8 cellular contexts compared by ENCODE assay signal in the genomic region with DNA sequence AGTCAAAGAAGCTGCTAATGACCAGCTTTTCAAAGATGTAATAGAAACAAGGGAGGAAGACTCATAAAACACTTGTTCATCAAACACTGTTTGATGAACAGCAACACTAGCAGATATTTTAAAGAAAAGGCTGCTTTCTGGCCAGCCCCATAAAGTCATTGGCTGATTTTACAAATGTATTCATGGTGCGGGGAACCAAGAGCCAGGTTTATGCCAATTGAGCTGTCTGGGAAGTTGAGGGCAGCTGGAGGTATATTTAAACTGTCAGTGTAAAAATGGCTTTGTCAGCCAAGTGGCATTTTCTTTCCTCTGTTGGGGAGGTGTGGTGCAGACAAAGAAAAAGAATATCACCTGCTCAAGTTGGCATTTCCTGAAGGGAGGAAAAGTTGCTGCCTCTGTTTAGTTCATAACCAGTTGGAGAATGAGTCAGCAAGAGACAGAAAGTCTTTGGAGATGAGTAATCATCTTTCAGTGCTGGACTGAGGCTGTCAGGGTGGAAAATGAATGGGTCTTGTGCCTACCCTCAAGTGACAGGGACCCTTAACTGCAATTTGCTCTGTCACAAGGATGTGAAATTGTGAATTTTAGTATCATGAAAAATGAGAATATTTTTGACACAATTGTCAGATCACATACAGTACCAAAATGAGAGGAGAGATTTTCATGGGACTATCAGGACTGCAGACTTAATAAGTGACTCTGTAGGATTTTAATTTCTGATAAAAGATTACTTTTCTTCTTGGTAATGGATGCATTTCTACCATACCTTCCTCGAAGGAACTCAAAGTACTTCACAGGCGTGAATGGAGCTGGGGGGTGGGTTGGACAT.
DNase-seq lines count a peak whose midpoint lies in the region; ATAC-seq and TF ChIP-seq lines count a peak whose summit lies in the region.

No MANE protein-coding gene starts in this region.

- H4K91ac ChIP-seq in IMR-90 (ENCODE audit: insufficient read depth, low read depth, low read length) = peak overlapping the region; percentile 62

- peak overlapping the region; percentile 90 for H3K4ac ChIP-seq in IMR-90 (ENCODE audit: low read depth, low read length)

- peaks cover 0 to 2% of the 10 kb centered on the region in 2 donors for H3K4me1 Mint-ChIP-seq in stimulated activated naive B cell treated with anti-CD40 and anti-IgM and Interleukin-4, amounts not matched to agents 10 μg/mL and 1 μg/mL and 100 μg/mL, for 72 hours
- H3K4me1 Mint-ChIP-seq in CD4-positive, alpha-beta T cell (ENCODE audit: low read depth) = no peaks in the 10 kb centered on the region
- H3K4me1 Mint-ChIP-seq in endodermal cell = no peaks in the 10 kb centered on the region

- TF ChIP-seq POLR2A in IMR-90 (IDR thresholded peaks at IDR 0.05; ENCODE audit: low read depth, low read length) (no peak), suprapubic skin (IDR thresholded peaks at IDR 0.05) (no peak)

- H3K36me3 ChIP-seq in IMR-90 (ENCODE audit: control insufficient read depth, insufficient read depth, low read length) = no peaks in the 10 kb centered on the region
- H3K36me3 ChIP-seq in brain microvascular endothelial cell (replicated peaks) = no peaks in the 10 kb centered on the region
- H3K36me3 ChIP-seq in suprapubic skin = no peaks in the 10 kb centered on the region
- H3K36me3 ChIP-seq in endodermal cell (ENCODE audit: control insufficient read depth, insufficient read depth, low read length) = no peaks in the 10 kb centered on the region

- no peak overlapping the region for H3K14ac ChIP-seq in IMR-90 (replicated peaks; ENCODE audit: low read depth, low read length)

- H3K9ac ChIP-seq in IMR-90 (ENCODE audit: low read depth, low read length) (no peak overlapping the region), endodermal cell (ENCODE audit: extremely low read depth, low read length, poor library complexity, severe bottlenecking) (no peak overlapping the region)

- no peak overlapping the region for H3K23ac ChIP-seq in IMR-90 (ENCODE audit: low read depth, low read length)

- CTCF ChIA-PET in IMR-90 (lab: Yijun Ruan, JAX) = no interaction called here
- CTCF ChIA-PET in CD4-positive, alpha-beta T cell (lab: Charles Lee) = no interaction called here

- no peak overlapping the region for H2AK9ac ChIP-seq in IMR-90 (replicated peaks; ENCODE audit: low read depth, low read length, poor library complexity)

- H2BK15ac ChIP-seq in IMR-90 (ENCODE audit: low read depth, low read length) = no peak overlapping the region; the same call in 2 of the 3 replicates

- no CpG with 5 or more reads among the region's 3 CpGs for WGBS in IMR-90 (ENCODE audit: extremely low coverage in 2 of 2, insufficient read length in 1 of 2), 2 experiments
- 80% methylated on average over 3 of the region's 3 CpGs for WGBS in suprapubic skin
- 91 to 100% methylated on average over 1 to 3 of the region's 3 CpGs for WGBS in endodermal cell (ENCODE audit: insufficient coverage in 1 of 2, insufficient read length in 1 of 2), 2 experiments

- H3K79me1 ChIP-seq in IMR-90 (ENCODE audit: low read depth in 1 of 2, low read length in 2 of 2) = no peaks in the 10 kb centered on the region

- no peak overlapping the region for H3K4me3 ChIP-seq in IMR-90 (ENCODE audit: insufficient read depth, low read depth, low read length)
- no peak overlapping the region for H3K4me3 ChIP-seq in brain microvascular endothelial cell (ENCODE audit: low read depth, low read length)
- H3K4me3 ChIP-seq in suprapubic skin = no peak overlapping the region
- no peak overlapping the region for H3K4me3 ChIP-seq in endodermal cell (ENCODE audit: low read length)

- TF ChIP-seq CTCF in IMR-90 (conservative IDR thresholded peaks at IDR 0.05; ENCODE audit: low read depth, low read length) (no peak), brain microvascular endothelial cell (IDR thresholded peaks at IDR 0.05; ENCODE audit: low read depth, low read length, missing control alignments) (no peak), suprapubic skin (IDR thresholded peaks at IDR 0.05) (no peak), endodermal cell (conservative IDR thresholded peaks at IDR 0.05) (no peak)
- TF ChIP-seq CTCF in CD4-positive, alpha-beta T cell (IDR thresholded peaks at IDR 0.05) = no peak

- H2BK20ac ChIP-seq in IMR-90 (ENCODE audit: low read depth, low read length) = peak overlapping the region; percentile 85

- H3K9me1 ChIP-seq in IMR-90 (ENCODE audit: insufficient read depth, low read length) = peaks cover 8% of the 10 kb centered on the region; the same call in 1 of the 2 replicates

- no peak overlapping the region; the same call in 1 of the 2 replicates for H3K4me2 ChIP-seq in IMR-90 (ENCODE audit: low read depth, low read length)

- DNase-seq in A172 (ENCODE audit: low spot score) = peak; percentile 98
- DNase-seq in IMR-90 = peak; percentile 69
- peak; percentile 53 for DNase-seq in brain microvascular endothelial cell
- DNase-seq in stimulated activated naive B cell treated with anti-CD40 and anti-IgM and Interleukin-4, amounts not matched to agents 10 μg/mL and 1 μg/mL and 100 μg/mL, for 72 hours = no peak
- no peak for DNase-seq in CD4-positive, alpha-beta T cell
- no peak for DNase-seq in suprapubic skin (ENCODE audit: low spot score in 2 of 2)
- DNase-seq in endodermal cell = no peak

- peak overlapping the region in 1 of 2 experiments; percentile 55; a peak in 1 of 4 replicates for H4K8ac ChIP-seq in IMR-90 (ENCODE audit: low read depth in 2 of 2, low read length in 2 of 2)

- POLR2A ChIA-PET in IMR-90 (lab: Charles Lee; ENCODE audit: unreplicated experiment) = no interaction called here
- POLR2A ChIA-PET in CD4-positive, alpha-beta T cell (lab: Charles Lee) = no interaction called here

- no peak overlapping the region for H3K27ac Mint-ChIP-seq in stimulated activated naive B cell treated with anti-CD40 and anti-IgM and Interleukin-4, amounts not matched to agents 10 μg/mL and 1 μg/mL and 100 μg/mL, for 72 hours
- H3K27ac Mint-ChIP-seq in CD4-positive, alpha-beta T cell = no peak overlapping the region
- H3K27ac Mint-ChIP-seq in endodermal cell = no peak overlapping the region

- dilution Hi-C loops in IMR-90 (cut with HindIII; ENCODE audit: low sequenced_read_pairs, unreplicated experiment) = no loop called here

- in situ Hi-C loops in IMR-90 (cut with MboI; ENCODE audit: low sequenced_read_pairs) = no loop called here
- in situ Hi-C loops in brain microvascular endothelial cell (cut with HindIII; ENCODE audit: low pct_ligation_motif_present, low sequenced_read_pairs) = no loop called here

- TF ChIP-seq EP300 in suprapubic skin (IDR thresholded peaks at IDR 0.05) = no peak

- H3K4me1 ChIP-seq in IMR-90 (ENCODE audit: control insufficient read depth, insufficient read depth, low read length) (peaks cover 9% of the 10 kb centered on the region), suprapubic skin (peaks cover 10% of the 10 kb centered on the region), endodermal cell (ENCODE audit: control insufficient read depth, insufficient read depth, low read length) (no peaks in the 10 kb centered on the region)

- no peaks in the 10 kb centered on the region for H3K9me3 Mint-ChIP-seq in stimulated activated naive B cell treated with anti-CD40 and anti-IgM and Interleukin-4, amounts not matched to agents 10 μg/mL and 1 μg/mL and 100 μg/mL, for 72 hours
- H3K9me3 Mint-ChIP-seq in CD4-positive, alpha-beta T cell = no peaks in the 10 kb centered on the region
- no peaks in the 10 kb centered on the region for H3K9me3 Mint-ChIP-seq in endodermal cell

- no peak overlapping the region for H4K5ac ChIP-seq in IMR-90 (ENCODE audit: low read depth, low read length)

- 0 out of 2 replicates have a peak overlapping the region, but pooled peaks have one; percentile 29 for H2AK5ac ChIP-seq in IMR-90 (ENCODE audit: low read depth, low read length)

- TF ChIP-seq RAD21 in IMR-90 (IDR thresholded peaks at IDR 0.05; ENCODE audit: low read length) = no peak

- H2BK5ac ChIP-seq in IMR-90 (ENCODE audit: low read depth, low read length, poor library complexity, severe bottlenecking) = peak overlapping the region; percentile 40

- no peak overlapping the region for H3K4me3 Mint-ChIP-seq in stimulated activated naive B cell treated with anti-CD40 and anti-IgM and Interleukin-4, amounts not matched to agents 10 μg/mL and 1 μg/mL and 100 μg/mL, for 72 hours
- no peak overlapping the region for H3K4me3 Mint-ChIP-seq in CD4-positive, alpha-beta T cell
- no peak overlapping the region for H3K4me3 Mint-ChIP-seq in endodermal cell

- H3K27me3 Mint-ChIP-seq in stimulated activated naive B cell treated with anti-CD40 and anti-IgM and Interleukin-4, amounts not matched to agents 10 μg/mL and 1 μg/mL and 100 μg/mL, for 72 hours = peaks cover 0 to 10% of the 10 kb centered on the region in 2 donors
- H3K27me3 Mint-ChIP-seq in CD4-positive, alpha-beta T cell = no peaks in the 10 kb centered on the region
- H3K27me3 Mint-ChIP-seq in endodermal cell (ENCODE audit: insufficient read depth) = peaks cover 2% of the 10 kb centered on the region

- peak overlapping the region; percentile 86 for H2BK120ac ChIP-seq in IMR-90 (ENCODE audit: low read depth, low read length)

- no peak overlapping the region for H3K27ac ChIP-seq in IMR-90 (ENCODE audit: insufficient read depth, low read length)
- H3K27ac ChIP-seq in brain microvascular endothelial cell = no peak overlapping the region
- H3K27ac ChIP-seq in CD4-positive, alpha-beta T cell (ENCODE audit: low read depth, low read length) = no peak overlapping the region
- H3K27ac ChIP-seq in suprapubic skin = no peak overlapping the region
- H3K27ac ChIP-seq in endodermal cell (ENCODE audit: low read depth, low read length) = no peak overlapping the region

- no peaks in the 10 kb centered on the region for H4K20me1 ChIP-seq in IMR-90 (ENCODE audit: insufficient read depth, low read length)

- H3K27me3 ChIP-seq in IMR-90 (ENCODE audit: control insufficient read depth, insufficient read depth, low read length) (peaks cover 4% of the 10 kb centered on the region), brain microvascular endothelial cell (replicated peaks) (no peaks in the 10 kb centered on the region), suprapubic skin (no peaks in the 10 kb centered on the region), endodermal cell (ENCODE audit: control insufficient read depth, insufficient read depth, low read length, poor library complexity, severe bottlenecking) (no peaks in the 10 kb centered on the region)
- H3K27me3 ChIP-seq in CD4-positive, alpha-beta T cell (ENCODE audit: control insufficient read depth, insufficient read depth, low read length) = no peaks in the 10 kb centered on the region

- H3K36me3 Mint-ChIP-seq in stimulated activated naive B cell treated with anti-CD40 and anti-IgM and Interleukin-4, amounts not matched to agents 10 μg/mL and 1 μg/mL and 100 μg/mL, for 72 hours = no peaks in the 10 kb centered on the region
- peaks cover 41% of the 10 kb centered on the region for H3K36me3 Mint-ChIP-seq in CD4-positive, alpha-beta T cell (ENCODE audit: low read depth)
- no peaks in the 10 kb centered on the region for H3K36me3 Mint-ChIP-seq in endodermal cell (ENCODE audit: low read depth)

- ATAC-seq in GM19438 (IDR thresholded peaks at IDR 0.05; ENCODE audit: low read depth, unreplicated experiment) (peak; percentile 92), IMR-90 (ENCODE audit: low read depth) (peak; percentile 93)
- ATAC-seq in stimulated activated naive B cell treated with anti-CD40 and anti-IgM and Interleukin-4, amounts not matched to agents 10 μg/mL and 1 μg/mL and 100 μg/mL, for 72 hours (replicated peaks) = peak; percentile 31 to 78
- ATAC-seq in CD4-positive, alpha-beta T cell (ENCODE audit: poor library complexity) = no peak

- intact Hi-C loops in IMR-90 (cut with micrococcal nuclease) = no loop called here
- intact Hi-C loops in CD4-positive, alpha-beta T cell (cut with DNase I, micrococcal nuclease) = no loop called here

- H3K18ac ChIP-seq in IMR-90 (ENCODE audit: low read depth, low read length) = peak overlapping the region; percentile 47; the same call in 1 of the 2 replicates

- no TSS peak for BruUV-seq in IMR-90 (replicated peaks; lab: Mats Ljungman, UMichigan)

- H3K56ac ChIP-seq in IMR-90 (ENCODE audit: extremely low read depth, insufficient read depth, low read length) = no peak overlapping the region

- no peak overlapping the region for H2AFZ ChIP-seq in IMR-90 (replicated peaks; ENCODE audit: low read length, poor library complexity)

- H3K9me3 ChIP-seq in IMR-90 (ENCODE audit: control insufficient read depth, insufficient read depth, low read length) (no peaks in the 10 kb centered on the region), suprapubic skin (no peaks in the 10 kb centered on the region), endodermal cell (ENCODE audit: control insufficient read depth, low read length) (no peaks in the 10 kb centered on the region)
- H3K9me3 ChIP-seq in CD4-positive, alpha-beta T cell (ENCODE audit: control insufficient read depth, low read length) = no peaks in the 10 kb centered on the region

Comparison
In these comparisons a context has a peak if more than half of its experiments do, and no peak if none do; other contexts are left out.
1. DNase-seq: peak in A172 (single experiment), IMR-90 (single experiment) and brain microvascular endothelial cell (single experiment); none in stimulated activated naive B cell treated with anti-CD40 and anti-IgM and Interleukin-4, amounts not matched to agents 10 μg/mL and 1 μg/mL and 100 μg/mL, for 72 hours (single experiment), CD4-positive, alpha-beta T cell (0 of 10), suprapubic skin (0 of 2) and endodermal cell (single experiment).